In the genomic region with DNA sequence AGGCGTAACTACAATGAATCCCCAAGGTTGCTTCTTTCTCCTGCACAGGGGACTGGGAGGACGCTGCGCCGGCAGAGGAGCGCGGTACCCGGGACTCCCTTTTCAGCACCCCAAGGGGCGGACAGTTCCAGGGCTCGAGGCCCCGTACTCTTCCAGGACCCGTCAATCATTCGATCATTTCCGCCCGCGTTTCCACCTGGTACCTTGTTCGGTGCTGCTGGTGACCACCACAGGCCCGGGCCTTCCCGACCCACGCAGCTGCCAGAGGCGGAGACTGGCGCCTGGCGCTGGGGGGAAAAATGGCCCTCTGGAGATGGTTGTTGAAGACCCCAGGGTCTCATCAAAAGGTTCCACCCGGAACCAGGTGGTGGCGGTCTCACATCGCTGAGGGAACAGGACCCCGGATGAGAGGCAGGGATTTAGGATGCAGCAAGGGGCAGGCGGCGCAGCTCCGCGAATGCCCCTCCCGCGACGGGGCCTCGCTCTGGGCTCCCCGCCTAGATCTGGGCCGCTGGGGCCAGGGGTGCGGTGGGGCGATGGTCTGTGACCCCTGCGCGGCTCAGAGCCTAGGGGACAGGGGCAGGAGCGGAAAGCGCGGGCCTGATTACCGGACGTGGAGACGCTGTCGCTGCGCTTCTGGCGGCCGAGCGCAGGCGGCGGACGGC, we compare ENCODE assay signal across 8 cellular contexts. TPM values are rescaled to one million over a fixed set of nuclear protein-coding genes. Genes with fewer than 3 reads are reported as not detected.
DNase-seq lines count a peak whose midpoint lies in the region; ATAC-seq and TF ChIP-seq lines count a peak whose summit lies in the region.

No MANE protein-coding gene starts in this region.

- TF ChIP-seq CTCF in hepatocyte (IDR thresholded peaks at IDR 0.05; ENCODE audit: poor library complexity), result no peak

- H3K79me2 ChIP-seq in hepatocyte, result no peaks in the 10 kb centered on the region

- H3K9me3 ChIP-seq in hepatocyte (ENCODE audit: low read depth), result no peaks in the 10 kb centered on the region

- no peak for ATAC-seq in HG03354 (IDR thresholded peaks at IDR 0.05; ENCODE audit: poor library complexity, severe bottlenecking, unreplicated experiment)

- H3K36me3 ChIP-seq in hepatocyte (replicated peaks; ENCODE audit: insufficient read depth, low read depth), result no peaks in the 10 kb centered on the region

- no peak overlapping the region for H3K27ac ChIP-seq in hepatocyte

- H3K4me2 ChIP-seq in hepatocyte, result peak overlapping the region; percentile 71

- H2AFZ ChIP-seq in hepatocyte, result no peak overlapping the region

- H3K27me3 ChIP-seq in hepatocyte, result peaks cover 97% of the 10 kb centered on the region

- no peaks in the 10 kb centered on the region for H3K9me2 ChIP-seq in hepatocyte (replicated peaks; ENCODE audit: insufficient read depth)

- peak; percentile 73 for DNase-seq in NCI-H82 (lab: John Stamatoyannopoulos, UW)
- no peak for DNase-seq in NCI-H82 treated with DMSO at 0.1 percent for 48 hours (lab: John Stamatoyannopoulos, UW; ENCODE audit: unreplicated experiment)
- peak; percentile 52 for DNase-seq in activated T-cell treated with anti-CD3 and anti-CD28 coated beads, Interleukin-2, amount 50 U/mL, for 1 hour
- DNase-seq in hepatocyte (ENCODE audit: low spot score), result peak; percentile 71
- peak; percentile 30 for DNase-seq in stimulated activated CD4-positive, alpha-beta T cell treated with anti-CD3 and anti-CD28 coated beads, Interleukin-1b, Interleukin-23, amount 100 ng/mL, for 48 hours
- no peak for DNase-seq in 8988T
- no peak for DNase-seq in GM19240 (ENCODE audit: insufficient read length, low spot score)

- no peak overlapping the region for H3K4me3 ChIP-seq in hepatocyte

- 3% methylated on average over 48 of the region's 54 CpGs for WGBS in hepatocyte (ENCODE audit: low lambda C conversion rate, missing lambda C conversion rate)

- H3K4me1 ChIP-seq in hepatocyte (ENCODE audit: insufficient read depth), result no peaks in the 10 kb centered on the region

- H4K20me1 ChIP-seq in hepatocyte (ENCODE audit: insufficient read depth, poor library complexity, severe bottlenecking), result no peaks in the 10 kb centered on the region

RNA-seq across cellular contexts. Expression of a gene that starts 0.7 kb away (rescaled TPM):
- total RNA-seq in hepatocyte, result not detected in 2 replicates
- polyA plus RNA-seq in hepatocyte, result not detected in 2 replicates

RNA-seq across cellular contexts. Expression of a gene that starts 23.3 kb away (rescaled TPM):
- total RNA-seq in hepatocyte, result 20.5 and 22.2 TPM in 2 replicates
- polyA plus RNA-seq in hepatocyte, result 28.2 and 37.7 TPM in 2 replicates

Comparison
In these comparisons a context has a peak if more than half of its experiments do, and no peak if none do; other contexts are left out.
1. DNase-seq: peak in NCI-H82 (single experiment), activated T-cell treated with anti-CD3 and anti-CD28 coated beads, Interleukin-2, amount 50 U/mL, for 1 hour (single experiment), hepatocyte (single experiment) and stimulated activated CD4-positive, alpha-beta T cell treated with anti-CD3 and anti-CD28 coated beads, Interleukin-1b, Interleukin-23, amount 100 ng/mL, for 48 hours (single experiment); none in NCI-H82 treated with DMSO at 0.1 percent for 48 hours (single experiment), 8988T (single experiment) and GM19240 (single experiment).